ENCODE assay signal across 28 cellular contexts in genomic region chr1:244660595-244660994, GRCh38.
"Had no signal": no experiment of that assay in that cellular context is flagged by ENCODE, and none has a peak within 500 bp of the region (broad histone marks: within the 10 kb centered on the region; RNA-seq: fewer than 3 reads in every experiment).

No MANE protein-coding gene starts in this region.

- H2AFZ ChIP-seq: neural progenitor cell, parathyroid adenoma had no signal

- H3K27ac ChIP-seq: neural progenitor cell, ovary, parathyroid adenoma, psoas muscle, skin epidermis, spleen, suprapubic skin, testis, tibial nerve, vagina had no signal

- H3K9ac ChIP-seq: neural progenitor cell, parathyroid adenoma had no signal

- H3K4me3 ChIP-seq: neural progenitor cell, ovary, psoas muscle, skin epidermis, smooth muscle cell, spleen, suprapubic skin, testis, tibial nerve, upper lobe of left lung, vagina had no signal

- ATAC-seq: natural killer cell; psoas muscle; right cardiac atrium; sciatic nerve; stimulated activated memory B cell treated with anti-CD40 and anti-IgM and Interleukin-4, amounts not matched to agents 10 μg/mL and 1 μg/mL and 100 μg/mL, for 72 hours; stimulated activated naive CD8-positive, alpha-beta T cell treated with anti-CD3 and anti-CD28 coated beads, Interleukin-15, amount 100 ng/mL, for 72 hours; stimulated activated naive CD8-positive, alpha-beta T cell treated with anti-CD3 and anti-CD28 coated beads, Interleukin-15, Interleukin-2, amounts not matched to agents 100 U/mL and 50 U/mL, for 24 hours had no signal

- H3K4me2 ChIP-seq: neural progenitor cell, smooth muscle cell had no signal

- DNase-seq: natural killer cell; occipital lobe; ovary; posterior cingulate gyrus; psoas muscle; right cardiac atrium; spleen; stimulated activated CD4-positive, alpha-beta T cell treated with anti-CD3 and anti-CD28 coated beads, Interleukin-12 subunit alpha, Interleukin-12 subunit beta, amount 100 ng/mL, for 4 hours; stimulated activated CD4-positive, alpha-beta T cell treated with anti-CD3 and anti-CD28 coated beads, Interleukin-1b, Interleukin-23, amount 100 ng/mL, for 48 hours; stimulated activated CD4-positive, alpha-beta T cell treated with anti-CD3 and anti-CD28 coated beads, Interleukin-4, amount 100 ng/mL, for 1 hour; stimulated activated CD4-positive, alpha-beta T cell treated with anti-CD3 and anti-CD28 coated beads, Interleukin-4, amount 100 ng/mL, for 4 hours; stimulated activated CD8-positive, alpha-beta memory T cell treated with anti-CD3 and anti-CD28 coated beads, Interleukin-4, amount 100 ng/mL, for 48 hours; stimulated activated naive CD4-positive, alpha-beta T cell; stimulated activated naive CD8-positive, alpha-beta T cell treated with anti-CD3 and anti-CD28 coated beads, Interleukin-15, amount 100 ng/mL, for 72 hours; stimulated activated naive CD8-positive, alpha-beta T cell treated with anti-CD3 and anti-CD28 coated beads, Interleukin-15, Interleukin-2, amounts not matched to agents 100 U/mL and 50 U/mL, for 24 hours; substantia nigra; testis; upper lobe of left lung had no signal

- H3K27me3 ChIP-seq: neural progenitor cell, ovary, spleen, suprapubic skin, testis, tibial nerve, upper lobe of left lung, vagina had no signal

- FAIRE-seq: urothelium cell line had no signal

- H3K9me3 ChIP-seq: ovary, suprapubic skin, testis, upper lobe of left lung, vagina had no signal

- H3K4me1 ChIP-seq: parathyroid adenoma had no signal

- H3K36me3 ChIP-seq: ovary, suprapubic skin, upper lobe of left lung, vagina had no signal
